20 cellular contexts compared by ENCODE assay signal in genomic region chr5:155040984-155041383, GRCh38. TPM values are rescaled to one million over a fixed set of nuclear protein-coding genes. Genes with fewer than 3 reads are reported as not detected.
"Had no signal": no experiment of that assay in that cellular context is flagged by ENCODE, and none has a peak within 500 bp of the region (broad histone marks: within the 10 kb centered on the region; RNA-seq: fewer than 3 reads in every experiment).

No MANE protein-coding gene starts in this region.

- H3K9me3 ChIP-seq: gastroesophageal sphincter, ovary had no signal

- H3K27me3 ChIP-seq: gastroesophageal sphincter, neural progenitor cell, ovary had no signal

- H3K4me3 Mint-ChIP-seq: immature natural killer cell, memory B cell, mesothelial cell of epicardium, natural killer cell, neural progenitor cell had no signal

- H3K9ac ChIP-seq: neural progenitor cell had no signal

- DNase-seq: immature natural killer cell; natural killer cell; nucleus accumbens; ovary; right cardiac atrium; stimulated activated CD4-positive, alpha-beta T cell treated with anti-CD3 and anti-CD28 coated beads, Interleukin-2, amount 100 ng/mL, for 48 hours; stimulated activated naive CD4-positive, alpha-beta T cell treated with Interleukin-2 at 50 U/mL for 16 hours; trophoblast cell had no signal

- H3K27ac ChIP-seq: gastroesophageal sphincter, neural progenitor cell, ovary had no signal

- H3K9me3 Mint-ChIP-seq: mesothelial cell of epicardium, neural progenitor cell had no signal

- H3K27me3 Mint-ChIP-seq: progenitor cell of endocrine pancreas had no signal

- H3K4me1 ChIP-seq: gastroesophageal sphincter, neural progenitor cell had no signal

- FAIRE-seq: urothelium cell line had no signal

- H3K36me3 ChIP-seq: gastroesophageal sphincter, neural progenitor cell, ovary had no signal

- H3K27ac Mint-ChIP-seq: immature natural killer cell, memory B cell, mesothelial cell of epicardium, natural killer cell, neural progenitor cell, progenitor cell of endocrine pancreas had no signal

- H2AFZ ChIP-seq: neural progenitor cell had no signal

- H3K4me1 Mint-ChIP-seq: immature natural killer cell, memory B cell, mesothelial cell of epicardium, natural killer cell, neural progenitor cell had no signal

- H3K4me3 ChIP-seq: gastroesophageal sphincter, neural progenitor cell, ovary, smooth muscle cell had no signal

- H3K36me3 Mint-ChIP-seq: immature natural killer cell, memory B cell, mesothelial cell of epicardium, natural killer cell, neural progenitor cell had no signal

- H3K4me2 ChIP-seq: neural progenitor cell, smooth muscle cell had no signal

RNA-seq across cellular contexts. Expression of gene KIF4B, which starts 27.4 kb away (rescaled TPM):
- total RNA-seq: esophagus mucosa, kidney epithelial cell, lower leg skin, mesothelial cell of epicardium, mucosa of gallbladder, myocyte, natural killer cell, progenitor cell of endocrine pancreas, smooth muscle cell had no signal
- polyA plus RNA-seq: immature natural killer cell, ovary, right cardiac atrium, smooth muscle cell had no signal
